Comparison of ENCODE assay signal across 8 cellular contexts in the genomic region with DNA sequence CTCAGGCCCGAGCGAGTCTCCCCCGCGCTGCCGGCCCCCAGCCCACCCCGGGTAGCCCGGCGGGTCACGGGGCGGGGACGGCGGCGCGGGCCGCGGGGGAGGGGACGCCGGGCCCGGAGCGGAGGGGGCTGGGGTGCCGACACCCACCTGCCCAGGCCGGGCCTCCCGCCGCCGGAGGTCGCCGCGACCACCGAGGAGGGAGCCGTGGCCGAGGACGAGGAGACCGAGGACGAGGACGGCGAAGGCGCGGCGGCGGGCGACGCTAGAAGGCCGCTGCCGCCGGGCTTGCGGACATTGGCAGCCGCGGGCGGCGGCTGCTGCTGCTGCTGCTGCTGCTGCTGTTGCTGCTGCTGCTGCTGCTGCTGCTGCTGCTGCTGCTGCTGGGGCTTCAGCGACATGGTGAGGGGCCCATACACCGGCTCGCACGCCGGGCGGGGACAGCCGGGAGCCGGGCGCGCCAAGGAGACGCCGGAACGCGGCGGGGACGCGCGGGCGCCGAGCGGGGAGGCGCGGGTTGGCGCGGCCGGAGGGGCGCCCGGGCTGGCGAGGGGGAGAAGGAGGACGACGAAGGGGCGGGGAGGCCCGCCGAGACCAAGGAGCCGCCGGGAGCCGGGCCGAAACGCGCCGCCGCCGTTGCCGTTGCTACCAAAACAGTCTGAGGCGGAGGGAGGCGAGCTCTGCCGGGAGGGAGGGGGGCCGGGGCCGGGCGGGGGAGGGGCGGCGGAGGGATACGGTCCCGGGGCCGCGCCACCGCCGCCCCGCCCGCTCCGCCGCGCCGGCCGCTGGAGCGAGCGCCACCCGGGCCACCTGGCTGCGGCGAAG. TPM values are rescaled to one million over a fixed set of nuclear protein-coding genes. Genes with fewer than 3 reads are reported as not detected.
DNase-seq lines count a peak whose midpoint lies in the region; ATAC-seq and TF ChIP-seq lines count a peak whose summit lies in the region.

TSS of gene ATXN2 (minus strand) at position 679 of the 822 bp plus-strand sequence. CDS start at position 398, 281 bp downstream.

- H3K9me3 ChIP-seq in SK-N-SH, result no peaks in the 10 kb centered on the region
- no peaks in the 10 kb centered on the region for H3K9me3 ChIP-seq in endocrine pancreas (ENCODE audit: control insufficient read depth, low read length)

- no peaks in the 10 kb centered on the region for H3K27me3 Mint-ChIP-seq in activated CD8-positive, alpha-beta T cell treated with anti-CD3 and anti-CD28 coated beads for 36 hours
- peaks cover 1% of the 10 kb centered on the region for H3K27me3 Mint-ChIP-seq in mesothelial cell of epicardium (ENCODE audit: low read depth)

- TF ChIP-seq CTCF in SK-N-SH (IDR thresholded peaks at IDR 0.05) (no peak), mesothelial cell of epicardium (IDR thresholded peaks at IDR 0.05; ENCODE audit: unreplicated experiment) (no peak)
- TF ChIP-seq CTCF in activated CD8-positive, alpha-beta T cell treated with anti-CD3 and anti-CD28 coated beads for 36 hours (IDR thresholded peaks at IDR 0.05), result no peak

- H2AFZ ChIP-seq in SK-N-SH (ENCODE audit: low read depth), result peak within 1 kb of the TSS; percentile 93

- intact Hi-C loops in activated CD8-positive, alpha-beta T cell treated with anti-CD3 and anti-CD28 coated beads for 36 hours (cut with micrococcal nuclease), result no loop called here

- peak within 1 kb of the TSS; percentile 90 for H3K27ac Mint-ChIP-seq in activated CD8-positive, alpha-beta T cell treated with anti-CD3 and anti-CD28 coated beads for 36 hours
- peak within 1 kb of the TSS; percentile 98 for H3K27ac Mint-ChIP-seq in mesothelial cell of epicardium

- CTCF ChIA-PET in SK-N-SH (lab: Yijun Ruan, JAX), result no interaction called here
- CTCF ChIA-PET in activated CD8-positive, alpha-beta T cell treated with anti-CD3 and anti-CD28 coated beads for 36 hours (lab: Charles Lee), result no interaction called here

- WGBS in SK-N-SH (ENCODE audit: low lambda C conversion rate), result 4% methylated on average over 15 of the region's 120 CpGs

- peaks cover 0 to 9% of the 10 kb centered on the region in 2 experiments for H3K36me3 ChIP-seq in SK-N-SH (replicated peaks in 1 of 2; ENCODE audit: control insufficient read depth in 1 of 2, insufficient read depth in 2 of 2, low read length in 1 of 2)
- H3K36me3 ChIP-seq in endocrine pancreas (ENCODE audit: control insufficient read depth, insufficient read depth, low read length), result no peaks in the 10 kb centered on the region

- no peak for TF ChIP-seq RAD21 in SK-N-SH (IDR thresholded peaks at IDR 0.05; ENCODE audit: low read length)

- peak within 1 kb of the TSS; percentile 95 for H3K4me3 Mint-ChIP-seq in activated CD8-positive, alpha-beta T cell treated with anti-CD3 and anti-CD28 coated beads for 36 hours
- peak within 1 kb of the TSS; percentile 87 for H3K4me3 Mint-ChIP-seq in mesothelial cell of epicardium

- peak within 1 kb of the TSS; percentile 88 for H3K4me2 ChIP-seq in SK-N-SH

- H3K27me3 ChIP-seq in SK-N-SH (ENCODE audit: insufficient read depth) (no peaks in the 10 kb centered on the region), endocrine pancreas (ENCODE audit: control insufficient read depth, insufficient read depth, low read length) (no peaks in the 10 kb centered on the region)

- H3K27ac ChIP-seq in SK-N-SH (ENCODE audit: low read depth in 2 of 2, low read length in 1 of 2), result peak within 1 kb of the TSS; percentile 97 to 98

- POLR2A ChIA-PET in SK-N-SH (lab: Yijun Ruan, JAX), result interaction anchor here (0.5 kb wide), 1 partner anchor 55 kb away, joined by 4 read pairs; no protein-coding TSS in a partner anchor
- POLR2A ChIA-PET in activated CD8-positive, alpha-beta T cell treated with anti-CD3 and anti-CD28 coated beads for 36 hours (lab: Charles Lee), result no interaction called here

- no peak for TF ChIP-seq EP300 in SK-N-SH (IDR thresholded peaks at IDR 0.05; ENCODE audit: borderline replicate concordance in 1 of 2, low read depth in 1 of 2, low read length in 1 of 2)

- H3K9me2 ChIP-seq in SK-N-SH, result no peaks in the 10 kb centered on the region

- peaks cover 8 to 16% of the 10 kb centered on the region in 2 experiments; a peak in 3 of 4 replicates for H3K4me1 ChIP-seq in SK-N-SH (ENCODE audit: control insufficient read depth in 1 of 2, insufficient read depth in 2 of 2, low read depth in 1 of 2, low read length in 1 of 2)
- peaks cover 20% of the 10 kb centered on the region for H3K4me1 ChIP-seq in endocrine pancreas (ENCODE audit: control insufficient read depth, insufficient read depth, low read length)

- H3K36me3 Mint-ChIP-seq in activated CD8-positive, alpha-beta T cell treated with anti-CD3 and anti-CD28 coated beads for 36 hours (ENCODE audit: low read depth), result peaks cover 8% of the 10 kb centered on the region
- peaks cover 2% of the 10 kb centered on the region for H3K36me3 Mint-ChIP-seq in mesothelial cell of epicardium

- H3K4me3 ChIP-seq in SK-N-SH (ENCODE audit: low read depth in 2 of 2, low read length in 1 of 2), result peak within 1 kb of the TSS; percentile 81 to 95
- H3K4me3 ChIP-seq in endocrine pancreas (ENCODE audit: control insufficient read depth, insufficient read depth, low read length), result peak within 1 kb of the TSS; percentile 35

- no peaks in the 10 kb centered on the region for H3K9me3 Mint-ChIP-seq in activated CD8-positive, alpha-beta T cell treated with anti-CD3 and anti-CD28 coated beads for 36 hours
- H3K9me3 Mint-ChIP-seq in mesothelial cell of epicardium, result no peaks in the 10 kb centered on the region

- DNase-seq in SK-N-SH (peak; percentile 97), NCI-H345 (lab: John Stamatoyannopoulos, UW) (peak; percentile 80), mesothelial cell of epicardium (ENCODE audit: low spot score in 2 of 2, unreplicated experiment in 2 of 2) (peak; percentile 51 to 76)
- peak; percentile 62 for DNase-seq in activated CD8-positive, alpha-beta T cell treated with anti-CD3 and anti-CD28 coated beads for 36 hours
- peak; percentile 42 to 47 for DNase-seq in stimulated activated CD8-positive, alpha-beta memory T cell treated with anti-CD3 and anti-CD28 coated beads, Interleukin-4, amount 100 ng/mL, for 1 hour (ENCODE audit: low read depth in 2 of 2, low spot score in 1 of 2)

- ATAC-seq in SK-N-SH treated with all-trans-retinoic acid at 6 μM for 48 hours, result no peak; the same call in 2 of the 3 replicates
- peak; percentile 39 for ATAC-seq in HG02981 (IDR thresholded peaks at IDR 0.05; ENCODE audit: unreplicated experiment)
- peak; percentile 65 for ATAC-seq in activated CD8-positive, alpha-beta T cell treated with anti-CD3 and anti-CD28 coated beads for 36 hours

- H3K4me1 Mint-ChIP-seq in activated CD8-positive, alpha-beta T cell treated with anti-CD3 and anti-CD28 coated beads for 36 hours (ENCODE audit: low read depth), result peaks cover 26% of the 10 kb centered on the region
- H3K4me1 Mint-ChIP-seq in mesothelial cell of epicardium, result peaks cover 37% of the 10 kb centered on the region

- H3F3A ChIP-seq in SK-N-SH (replicated peaks; ENCODE audit: insufficient read depth), result peaks cover 38% of the 10 kb centered on the region

- peaks cover 45% of the 10 kb centered on the region for H4K20me1 ChIP-seq in SK-N-SH (ENCODE audit: insufficient read depth)

- H3K79me2 ChIP-seq in SK-N-SH (ENCODE audit: insufficient read depth), result peaks cover 57% of the 10 kb centered on the region

- H3K9ac ChIP-seq in SK-N-SH, result peak within 1 kb of the TSS; percentile 93
- peak within 1 kb of the TSS; percentile 97 for H3K9ac ChIP-seq in endocrine pancreas (ENCODE audit: control insufficient read depth, insufficient read depth, low read length)

TF ChIP-seq in SK-N-SH, 30 proteins besides CTCF, POLR2A, EP300 and RAD21:
- TF ChIP-seq GABPA (IDR thresholded peaks at IDR 0.05; ENCODE audit: low read depth), result no peak
- TF ChIP-seq SIN3A (IDR thresholded peaks at IDR 0.05; ENCODE audit: borderline replicate concordance, low read depth, low read length), result 0 out of 2 replicates have a peak, but pooled peaks have one; percentile 9
TF ChIP-seq in SK-N-SH: peak in this region for 1.

TF ChIP-seq in SK-N-SH treated with all-trans-retinoic acid at 6 μM for 48 hours, 23 proteins besides CTCF, POLR2A, EP300 and RAD21 (continues in another document):
- no peak for TF ChIP-seq ZNF8 (CRISPR knock-in tag; IDR thresholded peaks at IDR 0.05)
- TF ChIP-seq GLIS3 (CRISPR knock-in tag; IDR thresholded peaks at IDR 0.05), result no peak
- TF ChIP-seq PPARA (CRISPR knock-in tag; IDR thresholded peaks at IDR 0.05; ENCODE audit: borderline replicate concordance), result no peak
- TF ChIP-seq TCF4 (CRISPR knock-in tag; IDR thresholded peaks at IDR 0.05; ENCODE audit: borderline replicate concordance), result no peak
- TF ChIP-seq CREB5 (CRISPR knock-in tag; IDR thresholded peaks at IDR 0.05; ENCODE audit: low read depth), result no peak
- no peak for TF ChIP-seq SNAI2 (CRISPR knock-in tag; IDR thresholded peaks at IDR 0.05)

RNA-seq across cellular contexts. Expression of gene ATXN2, which starts in this region (rescaled TPM):
- polyA plus RNA-seq in SK-N-SH (2012; rRNA removed), result 22.8 and 35.7 TPM in 2 replicates
- polyA plus RNA-seq in SK-N-SH (2012; cell fraction: cytosol; rRNA removed), result 25.2 and 31.2 TPM in 2 replicates
- polyA plus RNA-seq in SK-N-SH (2012; cell fraction: nucleus; rRNA removed), result 114 and 133 TPM in 2 replicates
- 10 to 100 TPM; 32.2 to 35.6 TPM for total RNA-seq in activated CD8-positive, alpha-beta T cell treated with anti-CD3 and anti-CD28 coated beads for 36 hours
- total RNA-seq in mesothelial cell of epicardium, result 149 to 152 TPM (median 150 TPM) in 3 replicates

Comparison
In these comparisons a context has a peak if more than half of its experiments do, and no peak if none do; other contexts are left out.
1. DNase-seq: peak in every context shown above with its lines; median percentile 97 in SK-N-SH; 80 in NCI-H345; 64 in mesothelial cell of epicardium; 62 in activated CD8-positive, alpha-beta T cell treated with anti-CD3 and anti-CD28 coated beads for 36 hours; 44 in stimulated activated CD8-positive, alpha-beta memory T cell treated with anti-CD3 and anti-CD28 coated beads, Interleukin-4, amount 100 ng/mL, for 1 hour.